In the genomic region with DNA sequence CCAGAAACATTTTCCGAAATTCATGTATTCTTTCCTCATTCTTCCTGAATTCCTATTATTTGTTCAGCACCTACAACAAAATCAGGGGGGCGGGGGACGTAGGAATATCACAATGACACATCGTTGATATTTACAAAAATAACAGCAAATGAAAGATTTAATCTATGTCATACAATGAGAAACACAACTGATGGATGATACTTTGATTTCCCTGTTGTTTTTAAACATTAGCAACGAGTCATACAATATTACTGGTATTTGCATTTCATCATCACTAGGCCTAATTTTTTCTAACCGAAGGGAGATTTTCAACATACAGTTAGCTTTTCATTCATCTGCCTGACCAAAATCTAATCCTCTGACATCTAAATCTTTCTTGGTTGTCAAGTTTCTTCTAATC, we compare ENCODE assay signal across 26 cellular contexts. TPM values are rescaled to one million over a fixed set of nuclear protein-coding genes. Genes with fewer than 3 reads are reported as not detected.
A peak's percentile ranks its signal among the peaks of the same experiment; 100 is the strongest.
DNase-seq lines count a peak whose midpoint lies in the region; ATAC-seq and TF ChIP-seq lines count a peak whose summit lies in the region.
"Had no signal": no experiment of that assay in that cellular context is flagged by ENCODE, and none has a peak within 500 bp of the region (broad histone marks: within the 10 kb centered on the region; RNA-seq: fewer than 3 reads in every experiment).

No MANE protein-coding gene starts in this region.

- H3K27me3 Mint-ChIP-seq in activated CD4-positive, alpha-beta T cell treated with anti-CD3 and anti-CD28 coated beads, Interleukin-2, amount 10 ng/mL, durations not matched to agents 7 days and 5 days: peaks cover 8% of the 10 kb centered on the region

- no peak for DNase-seq in activated CD4-positive, alpha-beta T cell treated with anti-CD3 and anti-CD28 coated beads, Interleukin-2, amount 10 ng/mL, durations not matched to agents 7 days and 5 days
- no peak for DNase-seq in activated CD4-positive, alpha-beta T cell treated with anti-CD3 and anti-CD28 coated beads for 4 hours
- DNase-seq in brain microvascular endothelial cell (no peak), fibroblast of villous mesenchyme (ENCODE audit: low read depth) (peak; percentile 55), NCI-H524 treated with DMSO at 0.1 percent for 48 hours (lab: John Stamatoyannopoulos, UW) (no peak), head of caudate nucleus (no peak)
- DNase-seq in activated CD4-positive, alpha-beta T cell treated with anti-CD3 and anti-CD28 coated beads for 48 hours: no peak
- DNase-seq: activated naive CD8-positive, alpha-beta T cell treated with anti-CD3 and anti-CD28 coated beads, Interleukin-2, amount 10 ng/mL, durations not matched to agents 7 days and 5 days; caudate nucleus; natural killer cell; NCI-H1436; NCI-H2171; NCI-H82; sigmoid colon; SJCRH30; stimulated activated CD4-positive, alpha-beta T cell treated with anti-CD3 and anti-CD28 coated beads, Interleukin-1b, Interleukin-23, amount 100 ng/mL, for 48 hours; stimulated activated naive CD4-positive, alpha-beta T cell treated with Interleukin-2 at 50 U/mL for 16 hours; T-helper 9 cell; thyroid gland had no signal

- no peaks in the 10 kb centered on the region for H3K27me3 ChIP-seq in brain microvascular endothelial cell (replicated peaks)
- H3K27me3 ChIP-seq: BLaER1, hepatocyte, sigmoid colon, SJCRH30, thyroid gland had no signal

- intact Hi-C loops in head of caudate nucleus (cut with DNase I): no loop called here

- ATAC-seq in GM21717 (IDR thresholded peaks at IDR 0.05; ENCODE audit: unreplicated experiment): no peak
- ATAC-seq: activated CD4-positive, CD25-positive, alpha-beta regulatory T cell treated with anti-CD3 and anti-CD28 coated beads, Interleukin-2, amount 50 U/mL, for 24 hours; natural killer cell had no signal

- POLR2A ChIA-PET in activated CD4-positive, alpha-beta T cell treated with anti-CD3 and anti-CD28 coated beads, Interleukin-2, amount 10 ng/mL, durations not matched to agents 7 days and 5 days (lab: Charles Lee): no interaction called here

- in situ Hi-C loops in brain microvascular endothelial cell (cut with HindIII; ENCODE audit: low pct_ligation_motif_present, low sequenced_read_pairs): no loop called here

- H3K36me3 ChIP-seq in brain microvascular endothelial cell (replicated peaks): no peaks in the 10 kb centered on the region
- H3K36me3 ChIP-seq: BLaER1, HAP-1, sigmoid colon, SJCRH30, thyroid gland had no signal

- H3K4me1 Mint-ChIP-seq in activated CD4-positive, alpha-beta T cell treated with anti-CD3 and anti-CD28 coated beads, Interleukin-2, amount 10 ng/mL, durations not matched to agents 7 days and 5 days: peaks cover 12% of the 10 kb centered on the region
- H3K4me1 Mint-ChIP-seq: natural killer cell had no signal

- peak overlapping the region; percentile 11 for H3K27ac ChIP-seq in brain microvascular endothelial cell
- H3K27ac ChIP-seq: 22Rv1, BLaER1, hepatocyte, parathyroid adenoma, sigmoid colon, SJCRH30, thyroid gland had no signal

- no peak overlapping the region for H3K4me3 Mint-ChIP-seq in activated CD4-positive, alpha-beta T cell treated with anti-CD3 and anti-CD28 coated beads, Interleukin-2, amount 10 ng/mL, durations not matched to agents 7 days and 5 days
- H3K4me3 Mint-ChIP-seq: natural killer cell had no signal

- CTCF ChIA-PET in activated CD4-positive, alpha-beta T cell treated with anti-CD3 and anti-CD28 coated beads, Interleukin-2, amount 10 ng/mL, durations not matched to agents 7 days and 5 days (lab: Charles Lee): interaction anchor here (1.3 kb wide), 1 partner anchor 47 kb away, joined by 4 read pairs; no protein-coding TSS in a partner anchor

- H3K36me3 Mint-ChIP-seq in activated CD4-positive, alpha-beta T cell treated with anti-CD3 and anti-CD28 coated beads, Interleukin-2, amount 10 ng/mL, durations not matched to agents 7 days and 5 days (ENCODE audit: low read depth): no peaks in the 10 kb centered on the region
- H3K36me3 Mint-ChIP-seq: activated naive CD8-positive, alpha-beta T cell treated with anti-CD3 and anti-CD28 coated beads, Interleukin-2, amount 10 ng/mL, durations not matched to agents 7 days and 5 days; natural killer cell had no signal

- H3K4me3 ChIP-seq in brain microvascular endothelial cell (ENCODE audit: low read depth, low read length) (no peak overlapping the region), fibroblast of villous mesenchyme (ENCODE audit: low read depth, low read length) (no peak overlapping the region)
- H3K4me3 ChIP-seq: BLaER1, HAP-1, hepatocyte, sigmoid colon, SJCRH30, thyroid gland had no signal

- H3K9me3 Mint-ChIP-seq in activated CD4-positive, alpha-beta T cell treated with anti-CD3 and anti-CD28 coated beads, Interleukin-2, amount 10 ng/mL, durations not matched to agents 7 days and 5 days: no peaks in the 10 kb centered on the region
- H3K9me3 Mint-ChIP-seq: activated naive CD8-positive, alpha-beta T cell treated with anti-CD3 and anti-CD28 coated beads, Interleukin-2, amount 10 ng/mL, durations not matched to agents 7 days and 5 days; natural killer cell had no signal

- TF ChIP-seq CTCF in brain microvascular endothelial cell (IDR thresholded peaks at IDR 0.05; ENCODE audit: low read depth, low read length, missing control alignments): no peak
- TF ChIP-seq CTCF in fibroblast of villous mesenchyme (IDR thresholded peaks at IDR 0.05; ENCODE audit: insufficient read depth, low read depth, low read length): no peak

- H3K27ac Mint-ChIP-seq in activated CD4-positive, alpha-beta T cell treated with anti-CD3 and anti-CD28 coated beads, Interleukin-2, amount 10 ng/mL, durations not matched to agents 7 days and 5 days: peak overlapping the region; percentile 1
- H3K27ac Mint-ChIP-seq: activated naive CD8-positive, alpha-beta T cell treated with anti-CD3 and anti-CD28 coated beads, Interleukin-2, amount 10 ng/mL, durations not matched to agents 7 days and 5 days; natural killer cell had no signal

RNA-seq across cellular contexts. Expression of gene INO80, which starts 45.3 kb away (rescaled TPM):
- total RNA-seq in activated CD4-positive, alpha-beta T cell treated with anti-CD3 and anti-CD28 coated beads, Interleukin-2, amount 10 ng/mL, durations not matched to agents 7 days and 5 days: 10 to 100 TPM; 24.5 to 26.2 TPM
- total RNA-seq in fibroblast of villous mesenchyme: 21.6 and 29.8 TPM in 2 replicates
